In genomic region chr11:64071849-64072248, GRCh38 we compare ENCODE assay signal across 22 cellular contexts. TPM values are rescaled to one million over a fixed set of nuclear protein-coding genes. Genes with fewer than 3 reads are reported as not detected.
DNase-seq lines count a peak whose midpoint lies in the region; ATAC-seq and TF ChIP-seq lines count a peak whose summit lies in the region.
"Had no signal": no experiment of that assay in that cellular context is flagged by ENCODE, and none has a peak within 500 bp of the region (broad histone marks: within the 10 kb centered on the region; RNA-seq: fewer than 3 reads in every experiment).

No MANE protein-coding gene starts in this region.

- no peaks in the 10 kb centered on the region for H3K9me3 Mint-ChIP-seq in endothelial cell (ENCODE audit: unreplicated experiment)
- H3K9me3 Mint-ChIP-seq: CD8-positive, alpha-beta memory T cell had no signal

- peak overlapping the region; percentile 34 for H2BK120ac ChIP-seq in neuronal stem cell (ENCODE audit: low read depth, low read length)

- H3K9me3 ChIP-seq in neuronal stem cell (replicated peaks in 1 of 2; ENCODE audit: control insufficient read depth in 2 of 2, insufficient read depth in 1 of 2, low read depth in 1 of 2, low read length in 2 of 2): no peaks in the 10 kb centered on the region
- no peaks in the 10 kb centered on the region for H3K9me3 ChIP-seq in T-helper 17 cell (ENCODE audit: control insufficient read depth, low read length, poor library complexity, severe bottlenecking)
- H3K9me3 ChIP-seq: BLaER1 treated with 17β-estradiol and CSF1 and Interleukin-3, amounts not matched to agents 10 nM and 100 nM; Peyer's patch had no signal

- H3K27me3 Mint-ChIP-seq in T-helper 17 cell: no peaks in the 10 kb centered on the region
- H3K27me3 Mint-ChIP-seq in endothelial cell (ENCODE audit: unreplicated experiment): peaks cover 11% of the 10 kb centered on the region
- H3K27me3 Mint-ChIP-seq: CD8-positive, alpha-beta memory T cell had no signal

- no CpG with 5 or more reads among the region's 20 CpGs for WGBS in neuronal stem cell (ENCODE audit: extremely low coverage in 2 of 2, insufficient read length in 2 of 2, insufficient replicate concordance in 1 of 2), 2 donors

- H3K27ac ChIP-seq in neuronal stem cell (replicated peaks; ENCODE audit: low read length): no peak overlapping the region
- H3K27ac ChIP-seq: BLaER1 treated with 17β-estradiol and CSF1 and Interleukin-3, amounts not matched to agents 10 nM and 100 nM; GM23248; Peyer's patch had no signal

- H3K4me1 ChIP-seq in neuronal stem cell (ENCODE audit: control insufficient read depth in 2 of 2, insufficient read depth in 1 of 2, low read depth in 1 of 2, low read length in 2 of 2): peaks cover 30 to 35% of the 10 kb centered on the region in 2 donors
- H3K4me1 ChIP-seq: Peyer's patch had no signal

- no peak overlapping the region for H3K4me3 Mint-ChIP-seq in T-helper 17 cell
- H3K4me3 Mint-ChIP-seq in endothelial cell (ENCODE audit: unreplicated experiment): no peak overlapping the region
- H3K4me3 Mint-ChIP-seq: CD8-positive, alpha-beta memory T cell had no signal

- H3K36me3 ChIP-seq in neuronal stem cell (replicated peaks in 1 of 2; ENCODE audit: control insufficient read depth in 2 of 2, insufficient read depth in 2 of 2, low read length in 2 of 2): no peaks in the 10 kb centered on the region
- H3K36me3 ChIP-seq: Peyer's patch had no signal

- H3K4me1 Mint-ChIP-seq in T-helper 17 cell: peaks cover 7% of the 10 kb centered on the region
- H3K4me1 Mint-ChIP-seq in endothelial cell (ENCODE audit: unreplicated experiment): no peaks in the 10 kb centered on the region

- H3K18ac ChIP-seq in neuronal stem cell (ENCODE audit: low read length): peak overlapping the region; percentile 91

- H3K4me3 ChIP-seq in neuronal stem cell (ENCODE audit: low read length in 2 of 2): no peak overlapping the region
- H3K4me3 ChIP-seq: BLaER1 treated with 17β-estradiol and CSF1 and Interleukin-3, amounts not matched to agents 10 nM and 100 nM; GM23248; Peyer's patch had no signal

- peak overlapping the region; percentile 99 for H2BK12ac ChIP-seq in neuronal stem cell (ENCODE audit: low read length)

- H3K27ac Mint-ChIP-seq in T-helper 17 cell: no peak overlapping the region
- no peak overlapping the region for H3K27ac Mint-ChIP-seq in endothelial cell (ENCODE audit: unreplicated experiment)

- no peak for ATAC-seq in T-helper 17 cell
- ATAC-seq: Right ventricle myocardium inferior had no signal

- no peak overlapping the region for H3K9ac ChIP-seq in neuronal stem cell (ENCODE audit: low read depth, low read length, poor library complexity)
- H3K9ac ChIP-seq: GM23248 had no signal

- no peak overlapping the region for H3K4me2 ChIP-seq in neuronal stem cell (ENCODE audit: insufficient read depth, low read length, poor library complexity, severe bottlenecking)
- H3K4me2 ChIP-seq: BLaER1 treated with 17β-estradiol and CSF1 and Interleukin-3, amounts not matched to agents 10 nM and 100 nM had no signal

- peak overlapping the region; percentile 7 for H4K8ac ChIP-seq in neuronal stem cell (ENCODE audit: low read depth, low read length)

- no peaks in the 10 kb centered on the region for H3K36me3 Mint-ChIP-seq in T-helper 17 cell (ENCODE audit: low read depth)
- H3K36me3 Mint-ChIP-seq in endothelial cell (ENCODE audit: low read depth, unreplicated experiment): no peaks in the 10 kb centered on the region
- H3K36me3 Mint-ChIP-seq: CD8-positive, alpha-beta memory T cell had no signal

- H3K14ac ChIP-seq in neuronal stem cell (ENCODE audit: low read length): no peak overlapping the region

- intact Hi-C loops in head of caudate nucleus (cut with DNase I): no loop called here

- peak; percentile 70 for DNase-seq in NCI-H82 (lab: John Stamatoyannopoulos, UW)
- DNase-seq in NCI-H82 treated with DMSO at 0.1 percent for 48 hours (lab: John Stamatoyannopoulos, UW; ENCODE audit: unreplicated experiment): no peak
- peak in 22 of 42 donors; percentile 35 to 80 (median 61) for DNase-seq in head of caudate nucleus
- DNase-seq in neuronal stem cell (ENCODE audit: low spot score): no peak
- no peak for DNase-seq in NCI-H69 (lab: John Stamatoyannopoulos, UW)
- no peak for DNase-seq in epidermal melanocyte (ENCODE audit: insufficient read length, low spot score)
- DNase-seq in T-helper 17 cell: no peak
- DNase-seq in endothelial cell (ENCODE audit: low spot score): no peak
- DNase-seq: CD8-positive, alpha-beta memory T cell; DMS79 treated with DMSO at 0.1 percent for 48 hours; GM23248; HCEC 1CT; IMR-90; Kasumi-1; MM.1S; NCI-H1105 treated with DMSO at 0.1 percent for 48 hours; NCI-H187; Peyer's patch had no signal

- no peak overlapping the region for H4K91ac ChIP-seq in neuronal stem cell (ENCODE audit: low read depth, low read length, poor library complexity)

- no peaks in the 10 kb centered on the region for H3K79me1 ChIP-seq in neuronal stem cell (ENCODE audit: low read depth, low read length)

- H2AFZ ChIP-seq in neuronal stem cell (ENCODE audit: low read length): no peak overlapping the region
- H2AFZ ChIP-seq: GM23248 had no signal

- H3K27me3 ChIP-seq in neuronal stem cell (ENCODE audit: control insufficient read depth in 3 of 3, insufficient read depth in 3 of 3, low read depth in 1 of 3, low read length in 3 of 3): no peaks in the 10 kb centered on the region
- H3K27me3 ChIP-seq: BLaER1 treated with 17β-estradiol and CSF1 and Interleukin-3, amounts not matched to agents 10 nM and 100 nM; Peyer's patch had no signal

- H2BK15ac ChIP-seq in neuronal stem cell (ENCODE audit: low read length): peak overlapping the region; percentile 59

- no peak for TF ChIP-seq CTCF in endothelial cell (IDR thresholded peaks at IDR 0.05; ENCODE audit: unreplicated experiment)

- peak overlapping the region; percentile 99 for H2BK5ac ChIP-seq in neuronal stem cell (ENCODE audit: low read length)

- H3K4ac ChIP-seq in neuronal stem cell (ENCODE audit: low read length): peak overlapping the region; percentile 96

- peak overlapping the region; percentile 96 for H2AK5ac ChIP-seq in neuronal stem cell (ENCODE audit: low read depth, low read length)

- H3K23ac ChIP-seq in neuronal stem cell (ENCODE audit: low read depth, low read length, poor library complexity): no peak overlapping the region

RNA-seq across cellular contexts. Expression of gene FLRT1, which starts 36.1 kb away (rescaled TPM):
- 0.88 TPM for polyA plus RNA-seq in neuronal stem cell (2013, experiment 1 of 2)
- 0.94 TPM for polyA plus RNA-seq in neuronal stem cell (2013, experiment 2 of 2)
- not detected for total RNA-seq in T-helper 17 cell
- total RNA-seq in endothelial cell (ENCODE audit: unreplicated experiment): not detected
- total RNA-seq: A172; CD8-positive, alpha-beta memory T cell; G401 had no signal
- polyA plus RNA-seq: CD8-positive, alpha-beta memory T cell had no signal

Comparison
In these comparisons a context has a peak if more than half of its experiments do, and no peak if none do; other contexts are left out.
1. DNase-seq: peak in NCI-H82 (single experiment) and head of caudate nucleus (22 of 42); none in NCI-H82 treated with DMSO at 0.1 percent for 48 hours (single experiment), neuronal stem cell (single experiment), NCI-H69 (single experiment), epidermal melanocyte (single experiment), T-helper 17 cell (0 of 3) and endothelial cell (single experiment).